1 cellular context compared by ENCODE assay signal in the genomic region with DNA sequence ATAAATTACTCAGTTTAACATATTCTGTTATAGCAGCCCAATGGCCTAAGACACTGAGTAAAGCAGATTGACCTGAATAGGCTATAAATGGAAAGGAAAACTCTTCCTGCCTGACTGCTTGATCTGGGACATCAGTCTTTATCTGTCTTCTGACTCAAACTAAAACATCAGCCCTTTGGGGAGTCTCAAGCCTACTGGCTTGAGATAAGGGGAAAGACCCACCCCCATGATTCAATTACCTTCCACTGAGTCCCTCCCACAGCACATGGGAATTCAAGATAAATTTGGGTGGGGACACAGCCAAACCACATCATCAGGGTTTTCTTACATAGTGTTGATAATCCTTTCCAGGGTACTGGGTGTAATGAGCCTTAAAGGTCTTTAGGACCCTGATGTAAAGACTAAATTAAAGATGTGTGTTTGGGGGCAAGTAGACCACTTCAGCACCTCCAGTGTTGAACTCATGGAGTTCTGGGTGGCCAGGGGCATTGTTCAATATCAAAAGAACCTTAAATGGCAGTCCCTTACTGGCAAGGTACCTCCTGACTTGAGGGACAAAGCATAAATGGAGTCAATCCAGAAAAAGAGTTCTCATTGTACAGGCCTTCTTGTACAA.
TF ChIP-seq lines count a peak whose summit lies in the region.

No MANE protein-coding gene starts in this region.

TF ChIP-seq in K562, 482 proteins besides CTCF, POLR2A, EP300 and RAD21 (continued from another document):
- TF ChIP-seq, protein P1, sequence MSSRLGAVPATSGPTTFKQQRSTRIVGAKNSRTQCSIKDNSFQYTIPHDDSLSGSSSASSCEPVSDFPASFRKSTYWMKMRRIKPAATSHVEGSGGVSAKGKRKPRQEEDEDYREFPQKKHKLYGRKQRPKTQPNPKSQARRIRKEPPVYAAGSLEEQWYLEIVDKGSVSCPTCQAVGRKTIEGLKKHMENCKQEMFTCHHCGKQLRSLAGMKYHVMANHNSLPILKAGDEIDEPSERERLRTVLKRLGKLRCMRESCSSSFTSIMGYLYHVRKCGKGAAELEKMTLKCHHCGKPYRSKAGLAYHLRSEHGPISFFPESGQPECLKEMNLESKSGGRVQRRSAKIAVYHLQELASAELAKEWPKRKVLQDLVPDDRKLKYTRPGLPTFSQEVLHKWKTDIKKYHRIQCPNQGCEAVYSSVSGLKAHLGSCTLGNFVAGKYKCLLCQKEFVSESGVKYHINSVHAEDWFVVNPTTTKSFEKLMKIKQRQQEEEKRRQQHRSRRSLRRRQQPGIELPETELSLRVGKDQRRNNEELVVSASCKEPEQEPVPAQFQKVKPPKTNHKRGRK (tag; IDR thresholded peaks at IDR 0.05) = no peak
- TF ChIP-seq PML (IDR thresholded peaks at IDR 0.05; ENCODE audit: low read length) = peak; percentile 53; the same call in 1 of the 2 replicates
- 0 out of 2 replicates have a peak, but pooled peaks have one; percentile 54 for TF ChIP-seq FOXM1 (IDR thresholded peaks at IDR 0.05; ENCODE audit: low read depth)
- TF ChIP-seq FOXM1 (CRISPR knock-in tag; IDR thresholded peaks at IDR 0.05; ENCODE audit: low read depth) = no peak
- TF ChIP-seq, protein P2, sequence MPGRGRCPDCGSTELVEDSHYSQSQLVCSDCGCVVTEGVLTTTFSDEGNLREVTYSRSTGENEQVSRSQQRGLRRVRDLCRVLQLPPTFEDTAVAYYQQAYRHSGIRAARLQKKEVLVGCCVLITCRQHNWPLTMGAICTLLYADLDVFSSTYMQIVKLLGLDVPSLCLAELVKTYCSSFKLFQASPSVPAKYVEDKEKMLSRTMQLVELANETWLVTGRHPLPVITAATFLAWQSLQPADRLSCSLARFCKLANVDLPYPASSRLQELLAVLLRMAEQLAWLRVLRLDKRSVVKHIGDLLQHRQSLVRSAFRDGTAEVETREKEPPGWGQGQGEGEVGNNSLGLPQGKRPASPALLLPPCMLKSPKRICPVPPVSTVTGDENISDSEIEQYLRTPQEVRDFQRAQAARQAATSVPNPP (IDR thresholded peaks at IDR 0.05; ENCODE audit: borderline replicate concordance, insufficient read depth, insufficient read length) = no peak
- peak; percentile 69 for TF ChIP-seq NCOR1 (IDR thresholded peaks at IDR 0.05)
- TF ChIP-seq, protein P3, sequence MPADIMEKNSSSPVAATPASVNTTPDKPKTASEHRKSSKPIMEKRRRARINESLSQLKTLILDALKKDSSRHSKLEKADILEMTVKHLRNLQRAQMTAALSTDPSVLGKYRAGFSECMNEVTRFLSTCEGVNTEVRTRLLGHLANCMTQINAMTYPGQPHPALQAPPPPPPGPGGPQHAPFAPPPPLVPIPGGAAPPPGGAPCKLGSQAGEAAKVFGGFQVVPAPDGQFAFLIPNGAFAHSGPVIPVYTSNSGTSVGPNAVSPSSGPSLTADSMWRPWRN (IDR thresholded peaks at IDR 0.05; ENCODE audit: low read depth) = no peak
- no peak for TF ChIP-seq YBX1 (IDR thresholded peaks at IDR 0.05)
- TF ChIP-seq, protein P4, sequence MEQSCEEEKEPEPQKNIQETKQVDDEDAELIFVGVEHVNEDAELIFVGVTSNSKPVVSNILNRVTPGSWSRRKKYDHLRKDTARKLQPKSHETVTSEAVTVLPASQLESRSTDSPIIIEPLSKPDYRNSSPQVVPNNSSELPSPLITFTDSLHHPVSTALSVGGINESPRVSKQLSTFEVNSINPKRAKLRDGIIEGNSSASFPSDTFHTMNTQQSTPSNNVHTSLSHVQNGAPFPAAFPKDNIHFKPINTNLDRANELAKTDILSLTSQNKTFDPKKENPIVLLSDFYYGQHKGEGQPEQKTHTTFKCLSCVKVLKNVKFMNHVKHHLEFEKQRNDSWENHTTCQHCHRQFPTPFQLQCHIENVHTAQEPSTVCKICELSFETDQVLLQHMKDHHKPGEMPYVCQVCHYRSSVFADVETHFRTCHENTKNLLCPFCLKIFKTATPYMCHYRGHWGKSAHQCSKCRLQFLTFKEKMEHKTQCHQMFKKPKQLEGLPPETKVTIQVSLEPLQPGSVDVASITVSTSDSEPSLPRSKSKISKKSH (CRISPR knock-in tag; IDR thresholded peaks at IDR 0.05) = no peak
- TF ChIP-seq ARID1B (IDR thresholded peaks at IDR 0.05) = peak; percentile 87
- TF ChIP-seq SLC30A9 (CRISPR knock-in tag; IDR thresholded peaks at IDR 0.05) = no peak
- no peak for TF ChIP-seq JUN (IDR thresholded peaks at IDR 0.05; ENCODE audit: borderline replicate concordance, low read depth, low read length)
- TF ChIP-seq JUN (CRISPR knock-in tag; IDR thresholded peaks at IDR 0.05; ENCODE audit: borderline replicate concordance) = no peak
- TF ChIP-seq TRIM24 (IDR thresholded peaks at IDR 0.05) = peak; percentile 50 to 61; a peak in 2 of 4 replicates
- no peak for TF ChIP-seq FOXP1 (CRISPR knock-in tag; IDR thresholded peaks at IDR 0.05)
- TF ChIP-seq CREBBP (IDR thresholded peaks at IDR 0.05; ENCODE audit: low read depth, low read length) = no peak
- TF ChIP-seq, protein P5, sequence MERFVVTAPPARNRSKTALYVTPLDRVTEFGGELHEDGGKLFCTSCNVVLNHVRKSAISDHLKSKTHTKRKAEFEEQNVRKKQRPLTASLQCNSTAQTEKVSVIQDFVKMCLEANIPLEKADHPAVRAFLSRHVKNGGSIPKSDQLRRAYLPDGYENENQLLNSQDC (CRISPR knock-in tag; IDR thresholded peaks at IDR 0.05) = no peak
- TF ChIP-seq XRCC5 (IDR thresholded peaks at IDR 0.05; ENCODE audit: low read depth, low read length) = no peak
- TF ChIP-seq, protein P6, sequence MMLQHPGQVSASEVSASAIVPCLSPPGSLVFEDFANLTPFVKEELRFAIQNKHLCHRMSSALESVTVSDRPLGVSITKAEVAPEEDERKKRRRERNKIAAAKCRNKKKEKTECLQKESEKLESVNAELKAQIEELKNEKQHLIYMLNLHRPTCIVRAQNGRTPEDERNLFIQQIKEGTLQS (IDR thresholded peaks at IDR 0.05) = no peak
- TF ChIP-seq, protein P6 (CRISPR knock-in tag; conservative IDR thresholded peaks at IDR 0.05) = no peak
- TF ChIP-seq SAFB2 (IDR thresholded peaks at IDR 0.05; ENCODE audit: borderline replicate concordance, low read depth, low read length, severe bottlenecking) = no peak
- no peak for TF ChIP-seq PHF8 (IDR thresholded peaks at IDR 0.05; ENCODE audit: borderline replicate concordance, low read length)
- TF ChIP-seq POLR2AphosphoS2 (IDR thresholded peaks at IDR 0.05; ENCODE audit: low read length) = no peak
- TF ChIP-seq BRF1 (IDR thresholded peaks at IDR 0.05; ENCODE audit: borderline replicate concordance, extremely low read depth, insufficient read length) = no peak
- TF ChIP-seq RBBP5 (IDR thresholded peaks at IDR 0.05; ENCODE audit: borderline replicate concordance, insufficient read depth, low read length, poor library complexity, severe bottlenecking) = no peak
- no peak for TF ChIP-seq ZNF695 (CRISPR knock-in tag; IDR thresholded peaks at IDR 0.05)
- TF ChIP-seq ZFPM2 (CRISPR knock-in tag; IDR thresholded peaks at IDR 0.05) = no peak
- TF ChIP-seq, protein P7, sequence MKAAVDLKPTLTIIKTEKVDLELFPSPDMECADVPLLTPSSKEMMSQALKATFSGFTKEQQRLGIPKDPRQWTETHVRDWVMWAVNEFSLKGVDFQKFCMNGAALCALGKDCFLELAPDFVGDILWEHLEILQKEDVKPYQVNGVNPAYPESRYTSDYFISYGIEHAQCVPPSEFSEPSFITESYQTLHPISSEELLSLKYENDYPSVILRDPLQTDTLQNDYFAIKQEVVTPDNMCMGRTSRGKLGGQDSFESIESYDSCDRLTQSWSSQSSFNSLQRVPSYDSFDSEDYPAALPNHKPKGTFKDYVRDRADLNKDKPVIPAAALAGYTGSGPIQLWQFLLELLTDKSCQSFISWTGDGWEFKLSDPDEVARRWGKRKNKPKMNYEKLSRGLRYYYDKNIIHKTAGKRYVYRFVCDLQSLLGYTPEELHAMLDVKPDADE (conservative IDR thresholded peaks at IDR 0.05; ENCODE audit: control insufficient read depth, low read depth, low read length) = no peak
- TF ChIP-seq NFXL1 (CRISPR knock-in tag; IDR thresholded peaks at IDR 0.05) = no peak
- TF ChIP-seq DACH1 (IDR thresholded peaks at IDR 0.05; ENCODE audit: partially characterized antibody) = no peak
- TF ChIP-seq XRCC4 (IDR thresholded peaks at IDR 0.05; ENCODE audit: extremely low read depth, insufficient read depth, insufficient read length) = no peak
- no peak for TF ChIP-seq ZNF778 (CRISPR knock-in tag; IDR thresholded peaks at IDR 0.05)
- TF ChIP-seq RCOR1 (IDR thresholded peaks at IDR 0.05; ENCODE audit: borderline replicate concordance in 1 of 2, low read depth in 2 of 2, low read length in 2 of 2) = no peak
- TF ChIP-seq STAT5B (CRISPR knock-in tag; IDR thresholded peaks at IDR 0.05) = no peak
- 0 out of 2 replicates have a peak, but pooled peaks have one; percentile 30 for TF ChIP-seq GATA2 (CRISPR knock-in tag; IDR thresholded peaks at IDR 0.05)
- TF ChIP-seq ZNF41 (CRISPR knock-in tag; conservative IDR thresholded peaks at IDR 0.05) = no peak
- no peak for TF ChIP-seq RBM14 (IDR thresholded peaks at IDR 0.05; ENCODE audit: borderline replicate concordance, insufficient read depth, low read depth, low read length)
- no peak for TF ChIP-seq NUFIP1 (IDR thresholded peaks at IDR 0.05; ENCODE audit: partially characterized antibody)
- TF ChIP-seq TCF7 (IDR thresholded peaks at IDR 0.05; ENCODE audit: borderline replicate concordance) = no peak
- TF ChIP-seq, protein P8, sequence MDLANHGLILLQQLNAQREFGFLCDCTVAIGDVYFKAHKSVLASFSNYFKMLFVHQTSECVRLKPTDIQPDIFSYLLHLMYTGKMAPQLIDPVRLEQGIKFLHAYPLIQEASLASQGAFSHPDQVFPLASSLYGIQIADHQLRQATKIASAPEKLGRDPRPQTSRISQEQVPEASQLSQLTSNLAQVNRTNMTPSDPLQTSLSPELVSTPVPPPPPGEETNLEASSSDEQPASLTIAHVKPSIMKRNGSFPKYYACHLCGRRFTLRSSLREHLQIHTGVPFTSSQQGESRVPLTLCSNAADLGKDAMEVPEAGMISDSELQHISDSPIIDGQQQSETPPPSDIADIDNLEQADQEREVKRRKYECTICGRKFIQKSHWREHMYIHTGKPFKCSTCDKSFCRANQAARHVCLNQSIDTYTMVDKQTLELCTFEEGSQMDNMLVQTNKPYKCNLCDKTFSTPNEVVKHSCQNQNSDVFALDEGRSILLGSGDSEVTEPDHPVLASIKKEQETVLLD (IDR thresholded peaks at IDR 0.05) = no peak
- TF ChIP-seq, protein P9, sequence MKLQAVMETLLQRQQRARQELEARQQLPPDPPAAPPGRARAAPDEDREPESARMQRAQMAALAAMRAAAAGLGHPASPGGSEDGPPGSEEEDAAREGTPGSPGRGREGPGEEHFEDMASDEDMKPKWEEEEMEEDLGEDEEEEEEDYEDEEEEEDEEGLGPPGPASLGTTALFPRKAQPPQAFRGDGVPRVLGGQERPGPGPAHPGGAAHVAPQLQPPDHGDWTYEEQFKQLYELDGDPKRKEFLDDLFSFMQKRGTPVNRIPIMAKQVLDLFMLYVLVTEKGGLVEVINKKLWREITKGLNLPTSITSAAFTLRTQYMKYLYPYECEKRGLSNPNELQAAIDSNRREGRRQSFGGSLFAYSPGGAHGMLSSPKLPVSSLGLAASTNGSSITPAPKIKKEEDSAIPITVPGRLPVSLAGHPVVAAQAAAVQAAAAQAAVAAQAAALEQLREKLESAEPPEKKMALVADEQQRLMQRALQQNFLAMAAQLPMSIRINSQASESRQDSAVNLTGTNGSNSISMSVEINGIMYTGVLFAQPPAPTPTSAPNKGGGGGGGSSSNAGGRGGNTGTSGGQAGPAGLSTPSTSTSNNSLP (IDR thresholded peaks at IDR 0.05; ENCODE audit: borderline replicate concordance, low read depth, low read length) = 0 out of 2 replicates have a peak, but pooled peaks have one; percentile 22
- TF ChIP-seq MAFK (IDR thresholded peaks at IDR 0.05; ENCODE audit: low read length) = no peak
- no peak for TF ChIP-seq ZNF584 (CRISPR knock-in tag; IDR thresholded peaks at IDR 0.05; ENCODE audit: low read depth)
- TF ChIP-seq TEAD4 (IDR thresholded peaks at IDR 0.05; ENCODE audit: low read length) = peak; percentile 92
- TF ChIP-seq TEAD4 (CRISPR knock-in tag; IDR thresholded peaks at IDR 0.05; ENCODE audit: borderline replicate concordance) = no peak
- no peak for TF ChIP-seq PTBP1 (IDR thresholded peaks at IDR 0.05; ENCODE audit: low read depth, low read length)
- TF ChIP-seq ZFX (CRISPR knock-in tag; IDR thresholded peaks at IDR 0.05) = no peak
- no peak for TF ChIP-seq MAZ (CRISPR knock-in tag; conservative IDR thresholded peaks at IDR 0.05 in 1 of 2, IDR thresholded peaks at IDR 0.05 in 1 of 2)
- TF ChIP-seq JUNB (CRISPR knock-in tag; conservative IDR thresholded peaks at IDR 0.05) = no peak
